Comparison of ENCODE assay signal across 10 cellular contexts in the genomic region with DNA sequence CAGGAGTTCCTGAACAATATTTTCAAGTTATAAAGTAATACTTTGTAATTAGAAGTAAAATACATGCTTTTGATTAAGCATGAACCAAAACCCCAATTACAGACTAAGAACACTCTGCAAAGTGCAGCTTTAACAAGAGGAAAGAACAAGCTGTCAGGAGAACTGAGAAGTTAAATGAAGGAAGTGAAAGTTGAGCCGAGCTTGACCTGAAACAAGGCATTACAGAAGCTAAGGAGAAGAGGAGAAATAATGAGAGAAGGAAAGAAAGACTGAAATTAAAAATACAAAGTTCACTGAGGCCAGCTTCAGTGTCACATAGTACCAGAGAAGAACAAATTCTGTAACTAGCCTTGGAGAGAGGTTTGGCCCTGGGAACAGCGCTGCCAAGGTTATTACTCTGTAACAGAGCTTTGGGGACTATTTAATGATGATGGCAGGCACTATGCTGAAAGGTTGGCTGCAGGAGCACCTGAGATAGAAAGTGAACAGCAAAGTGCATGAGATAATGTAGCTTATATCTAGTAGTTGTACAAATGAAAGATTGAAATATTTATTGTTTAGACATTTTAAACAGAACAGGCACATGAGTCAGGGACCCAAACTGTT.
A peak's percentile ranks its signal among the peaks of the same experiment; 100 is the strongest.
DNase-seq lines count a peak whose midpoint lies in the region; ATAC-seq lines count a peak whose summit lies in the region.
"Had no signal": no experiment of that assay in that cellular context is flagged by ENCODE, and none has a peak within 500 bp of the region (broad histone marks: within the 10 kb centered on the region; RNA-seq: fewer than 3 reads in every experiment).

No MANE protein-coding gene starts in this region.

- no peaks in the 10 kb centered on the region for H3K36me3 Mint-ChIP-seq in memory B cell

- ATAC-seq in GM18873 (IDR thresholded peaks at IDR 0.05; ENCODE audit: low FRiP score, unreplicated experiment) (peak; percentile 95), HG02571 (IDR thresholded peaks at IDR 0.05; ENCODE audit: unreplicated experiment) (peak; percentile 96), HG03460 (IDR thresholded peaks at IDR 0.05; ENCODE audit: unreplicated experiment) (peak; percentile 97), memory B cell (ENCODE audit: low read depth) (peak; percentile 91)
- ATAC-seq: foreskin keratinocyte had no signal

- H3K27ac Mint-ChIP-seq in memory B cell: peak overlapping the region; percentile 3

- no peaks in the 10 kb centered on the region for H3K27me3 Mint-ChIP-seq in memory B cell

- no peak overlapping the region for H3K4me3 Mint-ChIP-seq in memory B cell

- peaks cover 12% of the 10 kb centered on the region for H3K4me1 Mint-ChIP-seq in memory B cell

- H3K9me3 Mint-ChIP-seq in memory B cell: no peaks in the 10 kb centered on the region

- DNase-seq in memory B cell (ENCODE audit: low spot score in 2 of 2): peak in 1 of 2 donors; percentile 16
- DNase-seq in NCI-H524 (lab: John Stamatoyannopoulos, UW): no peak
- DNase-seq in activated CD4-positive, alpha-beta T cell treated with anti-CD3 and anti-CD28 coated beads, Interleukin-2, amount 50 U/mL, for 1 hour: no peak
- DNase-seq in NCI-H2029 treated with DMSO at 0.1 percent for 48 hours (lab: John Stamatoyannopoulos, UW): no peak
- DNase-seq in HuH-7.5 (ENCODE audit: low spot score): no peak
- DNase-seq: activated CD4-positive, alpha-beta T cell treated with anti-CD3 and anti-CD28 coated beads, Interleukin-2, amount 50 U/mL, for 4 hours; foreskin keratinocyte had no signal
